Comparison of ENCODE assay signal across 1 cellular context in genomic region chrX:154018518-154019060, GRCh38.
TF ChIP-seq lines count a peak whose summit lies in the region.

No MANE protein-coding gene starts in this region.

TF ChIP-seq in K562, 482 proteins besides CTCF, POLR2A, EP300 and RAD21:
- TF ChIP-seq ZNF609 (CRISPR knock-in tag; IDR thresholded peaks at IDR 0.05; ENCODE audit: borderline replicate concordance), result no peak
- no peak for TF ChIP-seq ZNF57 (CRISPR knock-in tag; IDR thresholded peaks at IDR 0.05)
- no peak for TF ChIP-seq MGA (IDR thresholded peaks at IDR 0.05)
- TF ChIP-seq ZBTB7A (IDR thresholded peaks at IDR 0.05; ENCODE audit: borderline replicate concordance, control insufficient read depth, low read depth, low read length), result 0 out of 2 replicates have a peak, but pooled peaks have one; percentile 23
- peak; percentile 38 for TF ChIP-seq SAP30 (IDR thresholded peaks at IDR 0.05; ENCODE audit: borderline replicate concordance, insufficient read depth, low read depth, low read length, poor library complexity, severe bottlenecking)
- no peak for TF ChIP-seq TAF9B (IDR thresholded peaks at IDR 0.05; ENCODE audit: partially characterized antibody)
- no peak for TF ChIP-seq ZNF384 (IDR thresholded peaks at IDR 0.05; ENCODE audit: low read depth, low read length)
- 0 out of 2 replicates have a peak, but pooled peaks have one; percentile 12 for TF ChIP-seq NFRKB (IDR thresholded peaks at IDR 0.05; ENCODE audit: low read depth)
- no peak for TF ChIP-seq ZNF121 (CRISPR knock-in tag; conservative IDR thresholded peaks at IDR 0.05)
- peak; percentile 59 for TF ChIP-seq TFAP4 (CRISPR knock-in tag; IDR thresholded peaks at IDR 0.05; ENCODE audit: borderline replicate concordance)
- TF ChIP-seq RBFOX2 (IDR thresholded peaks at IDR 0.05; ENCODE audit: low read depth, low read length), result peak; percentile 52
- TF ChIP-seq KHSRP (IDR thresholded peaks at IDR 0.05), result no peak
- TF ChIP-seq FOSL1 (tag; conservative IDR thresholded peaks at IDR 0.05), result no peak
